1 cellular context compared by ENCODE assay signal in the genomic region with DNA sequence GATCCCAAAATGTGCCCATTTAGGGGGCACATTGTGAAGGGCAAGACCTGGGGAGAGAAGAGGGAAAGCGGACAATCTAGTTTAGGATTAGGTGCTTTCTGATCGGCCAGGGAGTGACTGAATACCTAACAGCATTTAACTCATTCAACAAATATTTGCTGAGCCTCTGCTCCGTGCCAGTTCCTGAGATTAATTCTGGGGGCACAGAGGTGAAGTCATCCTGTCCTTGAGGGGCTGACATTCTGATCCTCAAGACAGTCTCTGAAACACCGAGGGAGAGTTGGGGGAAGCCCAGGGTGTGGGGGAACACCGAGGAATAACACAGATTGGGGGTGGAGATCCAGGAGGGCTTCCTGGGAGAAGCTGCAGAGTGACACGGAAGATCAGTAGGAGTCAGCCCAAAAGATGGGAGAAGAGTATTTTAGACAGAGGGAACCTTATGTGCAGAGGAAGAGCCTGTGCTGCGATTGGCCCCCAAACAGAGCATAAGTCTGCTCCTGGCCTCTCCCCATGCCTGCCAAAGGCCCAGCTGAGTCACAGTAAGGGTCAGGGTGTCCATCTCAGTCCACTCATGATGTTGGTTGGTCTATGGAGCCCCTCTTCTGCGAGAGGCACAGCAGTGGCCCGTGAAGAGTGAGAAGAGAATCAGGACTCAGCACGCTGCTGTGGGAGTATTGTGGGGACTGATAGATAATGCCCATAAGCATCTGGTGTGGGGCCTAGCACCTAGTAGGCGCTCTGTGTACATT.
A peak's percentile ranks its signal among the peaks of the same experiment; 100 is the strongest.
TF ChIP-seq lines count a peak whose summit lies in the region.

No MANE protein-coding gene starts in this region.

TF ChIP-seq in H1, 55 proteins besides CTCF, POLR2A, EP300 and RAD21:
- TF ChIP-seq, protein P1, sequence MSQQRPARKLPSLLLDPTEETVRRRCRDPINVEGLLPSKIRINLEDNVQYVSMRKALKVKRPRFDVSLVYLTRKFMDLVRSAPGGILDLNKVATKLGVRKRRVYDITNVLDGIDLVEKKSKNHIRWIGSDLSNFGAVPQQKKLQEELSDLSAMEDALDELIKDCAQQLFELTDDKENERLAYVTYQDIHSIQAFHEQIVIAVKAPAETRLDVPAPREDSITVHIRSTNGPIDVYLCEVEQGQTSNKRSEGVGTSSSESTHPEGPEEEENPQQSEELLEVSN (IDR thresholded peaks at IDR 0.05) = 0 out of 2 replicates have a peak, but pooled peaks have one; percentile 6
- TF ChIP-seq MAFK (IDR thresholded peaks at IDR 0.05; ENCODE audit: low read depth, low read length) (no peak), POLR2AphosphoS5 (IDR thresholded peaks at IDR 0.05; ENCODE audit: low read depth, low read length) (0 out of 2 replicates have a peak, but pooled peaks have one; percentile 29)
